ENCODE assay signal across 23 cellular contexts in the genomic region with DNA sequence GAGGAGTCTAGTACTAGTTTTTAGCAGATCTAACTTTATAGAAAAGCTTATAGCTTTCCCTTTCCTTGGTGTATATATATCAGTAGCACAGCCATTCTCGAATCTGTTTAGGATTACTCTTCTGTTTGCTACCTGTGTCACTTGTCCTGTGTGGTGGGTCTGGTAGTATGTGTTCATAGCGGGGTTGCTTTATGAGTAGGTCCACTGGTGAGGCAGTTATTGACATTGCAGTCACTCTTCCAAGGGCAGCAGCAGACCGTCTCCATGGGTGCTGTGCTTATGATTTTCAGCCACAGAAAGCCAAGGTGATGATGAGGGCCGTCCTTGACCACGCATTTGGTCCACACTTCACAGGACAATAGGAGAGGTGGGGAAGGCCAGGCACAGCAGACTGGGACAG.
DNase-seq lines count a peak whose midpoint lies in the region; ATAC-seq, FAIRE-seq and TF ChIP-seq lines count a peak whose summit lies in the region.
"Had no signal": no experiment of that assay in that cellular context is flagged by ENCODE, and none has a peak within 500 bp of the region (broad histone marks: within the 10 kb centered on the region; RNA-seq: fewer than 3 reads in every experiment).

No MANE protein-coding gene starts in this region.

- POLR2A ChIA-PET in A549 (lab: Yijun Ruan, JAX) = no interaction called here
- POLR2A ChIA-PET in Panc1 (lab: Charles Lee) = no interaction called here

- H3K36me3 ChIP-seq in Panc1 (ENCODE audit: control insufficient read depth, insufficient read depth, low read length) (no peaks in the 10 kb centered on the region), thyroid gland (no peaks in the 10 kb centered on the region), gastroesophageal sphincter (no peaks in the 10 kb centered on the region)
- H3K36me3 ChIP-seq: BE2C, esophagus muscularis mucosa, sigmoid colon, thoracic aorta had no signal

- intact Hi-C loops in Panc1 (cut with micrococcal nuclease; ENCODE audit: unreplicated experiment) = no loop called here
- intact Hi-C loops in thyroid gland (cut with DNase I) = no loop called here

- TF ChIP-seq RAD21 in A549 (conservative IDR thresholded peaks at IDR 0.05 in 1 of 2, IDR thresholded peaks at IDR 0.05 in 1 of 2) = no peak

- no peak overlapping the region for H3K4me3 ChIP-seq in A549
- H3K4me3 ChIP-seq in Panc1 (ENCODE audit: low read depth in 2 of 2, low read length in 2 of 2) = no peak overlapping the region
- H3K4me3 ChIP-seq in thyroid gland (replicated peaks in 1 of 3) = no peak overlapping the region
- no peak overlapping the region for H3K4me3 ChIP-seq in gastroesophageal sphincter
- H3K4me3 ChIP-seq: esophagus muscularis mucosa, sigmoid colon, thoracic aorta had no signal

- H3K27ac ChIP-seq in A549 (peak overlapping the region; percentile 41 to 62; a peak in 5 of 6 replicates), Panc1 (ENCODE audit: low read length) (no peak overlapping the region), thyroid gland (no peak overlapping the region), gastroesophageal sphincter (no peak overlapping the region)
- H3K27ac ChIP-seq: esophagus muscularis mucosa, sigmoid colon, thoracic aorta had no signal

- 0 out of 3 replicates have a peak overlapping the region, but pooled peaks have one; percentile 62 for H3K4me2 ChIP-seq in A549

- CTCF ChIA-PET in A549 (lab: Yijun Ruan, JAX) = no interaction called here
- CTCF ChIA-PET in Panc1 (lab: Charles Lee) = no interaction called here

- BruUV-seq in Panc1 (replicated peaks; lab: Mats Ljungman, UMichigan) = no TSS peak

- in situ Hi-C loops in Panc1 (cut with HindIII; ENCODE audit: low pct_unique_long_range_greater_than_20kb, low sequenced_read_pairs) = no loop called here

- TF ChIP-seq CTCF in A549 (IDR thresholded peaks at IDR 0.05) (no peak), Panc1 (IDR thresholded peaks at IDR 0.05) (no peak), thyroid gland (IDR thresholded peaks at IDR 0.05) (no peak), gastroesophageal sphincter (IDR thresholded peaks at IDR 0.05) (no peak)

- ATAC-seq in A549 (no peak), Panc1 (peak; percentile 26; the same call in 1 of the 2 replicates), gastroesophageal sphincter (no peak)
- ATAC-seq: Right ventricle myocardium inferior, T-helper 17 cell had no signal

- DNase-seq in A549 (ENCODE audit: low read depth in 1 of 2, low spot score in 1 of 2) (no peak), DMS153 treated with DMSO at 0.1 percent for 48 hours (lab: John Stamatoyannopoulos, UW; ENCODE audit: unreplicated experiment) (peak; percentile 75), NCI-H1105 treated with DMSO at 0.1 percent for 48 hours (lab: John Stamatoyannopoulos, UW) (peak; percentile 76), Panc1 (ENCODE audit: low read depth, low spot score) (no peak), thyroid gland (no peak), middle frontal gyrus (ENCODE audit: extremely low spot score, low spot score) (no peak), NCI-H2196 (lab: John Stamatoyannopoulos, UW; ENCODE audit: unreplicated experiment) (no peak)
- DNase-seq: activated B cell treated with CpG ODN at 0.5 μM for 24 hours; activated CD8-positive, alpha-beta memory T cell treated with anti-CD3 and anti-CD28 coated beads, Interleukin-2, amount 50 U/mL, for 4 hours; activated naive CD4-positive, alpha-beta T cell treated with anti-CD3 and anti-CD28 coated beads, Interleukin-2, amount 10 ng/mL, durations not matched to agents 7 days and 5 days; BE2C; H7; head of caudate nucleus; KBM-7; mesendoderm; NCI-H1436; NK-92 treated with Interleukin-12 subunit alpha and Interleukin-12 subunit beta, amount 100 ng/mL, for 24 hours; sigmoid colon; T-helper 17 cell had no signal

- FAIRE-seq in A549 (lab: Jason Lieb, UNC) = no peak

- H3K27me3 ChIP-seq in Panc1 (ENCODE audit: control insufficient read depth, insufficient read depth, low read length) (no peaks in the 10 kb centered on the region), thyroid gland (no peaks in the 10 kb centered on the region), gastroesophageal sphincter (no peaks in the 10 kb centered on the region)
- H3K27me3 ChIP-seq: BE2C, esophagus muscularis mucosa, sigmoid colon had no signal

- no peak for TF ChIP-seq EP300 in A549 (IDR thresholded peaks at IDR 0.05)
- no peak for TF ChIP-seq EP300 in gastroesophageal sphincter (IDR thresholded peaks at IDR 0.05)

- WGBS in A549 (ENCODE audit: missing lambda C conversion rate) = 76% methylated on average over 5 of the region's 5 CpGs
- 89 to 100% methylated on average over 5 of the region's 5 CpGs for WGBS in thyroid gland, 2 donors
- WGBS in gastroesophageal sphincter (ENCODE audit: low coverage in 1 of 2), 2 donors = 67 to 93% methylated on average over 2 to 3 of the region's 5 CpGs

- H3K4me1 ChIP-seq in A549 = peaks cover 38% of the 10 kb centered on the region
- no peaks in the 10 kb centered on the region for H3K4me1 ChIP-seq in Panc1 (ENCODE audit: control insufficient read depth, insufficient read depth, low read length)
- H3K4me1 ChIP-seq in thyroid gland = peaks cover 0 to 6% of the 10 kb centered on the region in 2 donors
- no peaks in the 10 kb centered on the region for H3K4me1 ChIP-seq in gastroesophageal sphincter

- H3K9me3 ChIP-seq in A549 = no peaks in the 10 kb centered on the region
- no peaks in the 10 kb centered on the region for H3K9me3 ChIP-seq in Panc1 (ENCODE audit: control insufficient read depth, insufficient read depth, low read depth, low read length)
- no peaks in the 10 kb centered on the region for H3K9me3 ChIP-seq in thyroid gland
- no peaks in the 10 kb centered on the region for H3K9me3 ChIP-seq in gastroesophageal sphincter
- H3K9me3 ChIP-seq: BE2C, esophagus muscularis mucosa, sigmoid colon, thoracic aorta had no signal

- TF ChIP-seq POLR2A in A549 (IDR thresholded peaks at IDR 0.05; ENCODE audit: low read length) = no peak
- TF ChIP-seq POLR2A in thyroid gland (IDR thresholded peaks at IDR 0.05) = no peak
- TF ChIP-seq POLR2A in gastroesophageal sphincter (IDR thresholded peaks at IDR 0.05) = no peak

TF ChIP-seq in A549, 52 proteins besides CTCF, POLR2A, EP300 and RAD21:
- TF ChIP-seq CHD4 (IDR thresholded peaks at IDR 0.05; ENCODE audit: borderline replicate concordance) = no peak
- TF ChIP-seq RNF2 (IDR thresholded peaks at IDR 0.05; ENCODE audit: borderline replicate concordance, low read depth) = no peak
- TF ChIP-seq NPAS2 (CRISPR knock-in tag; IDR thresholded peaks at IDR 0.05; ENCODE audit: borderline replicate concordance) = no peak
- no peak for TF ChIP-seq HOXB13 (CRISPR knock-in tag; IDR thresholded peaks at IDR 0.05; ENCODE audit: low read depth)
- TF ChIP-seq, protein P1, sequence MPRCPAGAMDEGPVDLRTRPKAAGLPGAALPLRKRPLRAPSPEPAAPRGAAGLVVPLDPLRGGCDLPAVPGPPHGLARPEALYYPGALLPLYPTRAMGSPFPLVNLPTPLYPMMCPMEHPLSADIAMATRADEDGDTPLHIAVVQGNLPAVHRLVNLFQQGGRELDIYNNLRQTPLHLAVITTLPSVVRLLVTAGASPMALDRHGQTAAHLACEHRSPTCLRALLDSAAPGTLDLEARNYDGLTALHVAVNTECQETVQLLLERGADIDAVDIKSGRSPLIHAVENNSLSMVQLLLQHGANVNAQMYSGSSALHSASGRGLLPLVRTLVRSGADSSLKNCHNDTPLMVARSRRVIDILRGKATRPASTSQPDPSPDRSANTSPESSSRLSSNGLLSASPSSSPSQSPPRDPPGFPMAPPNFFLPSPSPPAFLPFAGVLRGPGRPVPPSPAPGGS (IDR thresholded peaks at IDR 0.05) = no peak
- TF ChIP-seq MAFK (IDR thresholded peaks at IDR 0.05; ENCODE audit: partially characterized antibody) = no peak
- TF ChIP-seq POLR2AphosphoS2 (conservative IDR thresholded peaks at IDR 0.05; ENCODE audit: low read length) = no peak
- TF ChIP-seq BHLHE40 (IDR thresholded peaks at IDR 0.05; ENCODE audit: low read depth, low read length) = no peak
- TF ChIP-seq CEBPB (IDR thresholded peaks at IDR 0.05) = no peak
- TF ChIP-seq, protein P2, sequence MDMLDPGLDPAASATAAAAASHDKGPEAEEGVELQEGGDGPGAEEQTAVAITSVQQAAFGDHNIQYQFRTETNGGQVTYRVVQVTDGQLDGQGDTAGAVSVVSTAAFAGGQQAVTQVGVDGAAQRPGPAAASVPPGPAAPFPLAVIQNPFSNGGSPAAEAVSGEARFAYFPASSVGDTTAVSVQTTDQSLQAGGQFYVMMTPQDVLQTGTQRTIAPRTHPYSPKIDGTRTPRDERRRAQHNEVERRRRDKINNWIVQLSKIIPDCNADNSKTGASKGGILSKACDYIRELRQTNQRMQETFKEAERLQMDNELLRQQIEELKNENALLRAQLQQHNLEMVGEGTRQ (IDR thresholded peaks at IDR 0.05) = no peak

Comparison
In these comparisons a context has a peak if more than half of its experiments do, and no peak if none do; other contexts are left out.
1. DNase-seq: peak in DMS153 treated with DMSO at 0.1 percent for 48 hours (single experiment) and NCI-H1105 treated with DMSO at 0.1 percent for 48 hours (single experiment); none in A549 (0 of 2), Panc1 (single experiment), thyroid gland (0 of 2), middle frontal gyrus (single experiment) and NCI-H2196 (single experiment).
2. H3K27ac ChIP-seq: peak in A549 (2 of 2); none in Panc1 (single experiment), thyroid gland (0 of 3) and gastroesophageal sphincter (0 of 4).